18 cellular contexts compared by ENCODE assay signal in genomic region chr10:30847642-30848041, GRCh38.
"Had no signal": no experiment of that assay in that cellular context is flagged by ENCODE, and none has a peak within 500 bp of the region (broad histone marks: within the 10 kb centered on the region; RNA-seq: fewer than 3 reads in every experiment).

No MANE protein-coding gene starts in this region.

- H3K27me3 ChIP-seq: SJSA1 had no signal

- DNase-seq: Kasumi-1, KG1, MM.1S, NCI-H1092 treated with DMSO at 0.1 percent for 48 hours, NCI-H1436, NCI-H187, NCI-H2029, NCI-H2081 treated with DMSO at 0.1 percent for 48 hours, NCI-H2171, NCI-H345, NCI-H524, NCI-H526 treated with DMSO at 0.1 percent for 48 hours, NCI-H748 treated with DMSO at 0.1 percent for 48 hours, Right ventricle myocardium superior, RPMI8226, SIG-M5 had no signal

- H3K9me3 ChIP-seq: SJSA1 had no signal

- H3K4me1 ChIP-seq: SJSA1 had no signal

- H3K36me3 ChIP-seq: SJSA1 had no signal

- H3K4me3 ChIP-seq: SJSA1, SK-N-MC had no signal

- H3K27ac ChIP-seq: SJSA1, SK-N-MC had no signal
